In the genomic region with DNA sequence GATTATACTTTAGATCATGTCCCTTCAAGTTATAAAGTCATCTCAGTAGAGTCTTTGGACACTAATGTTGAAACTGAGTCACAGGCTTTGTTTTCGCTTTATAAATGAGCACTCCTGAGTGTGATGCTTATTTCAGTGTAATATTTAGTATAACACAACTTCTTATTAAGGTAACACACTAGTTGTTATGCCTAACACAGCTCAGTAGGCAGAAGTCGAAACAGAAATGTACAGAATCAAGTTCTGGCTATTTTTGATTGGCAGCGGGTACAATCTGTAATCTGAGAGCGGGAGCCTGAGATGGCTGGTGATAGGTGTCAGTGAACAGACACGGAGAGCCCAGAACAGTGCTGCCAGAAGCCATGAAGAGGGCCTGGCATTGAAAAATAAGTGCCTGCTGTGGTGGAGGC, we compare ENCODE assay signal across 16 cellular contexts. TPM values are rescaled to one million over a fixed set of nuclear protein-coding genes. Genes with fewer than 3 reads are reported as not detected.
A peak's percentile ranks its signal among the peaks of the same experiment; 100 is the strongest.
DNase-seq lines count a peak whose midpoint lies in the region; ATAC-seq and TF ChIP-seq lines count a peak whose summit lies in the region.
"Had no signal": no experiment of that assay in that cellular context is flagged by ENCODE, and none has a peak within 500 bp of the region (broad histone marks: within the 10 kb centered on the region; RNA-seq: fewer than 3 reads in every experiment).

No MANE protein-coding gene starts in this region.

- peak overlapping the region; percentile 50 for H3K27ac ChIP-seq in CD4-positive, alpha-beta memory T cell (ENCODE audit: low read depth, low read length)
- H3K27ac ChIP-seq in OCI-LY3 (ENCODE audit: low read length): no peak overlapping the region
- no peak overlapping the region for H3K27ac ChIP-seq in upper lobe of right lung
- H3K27ac ChIP-seq: C4-2B, HL-60, right lobe of liver had no signal

- peak; percentile 62 for ATAC-seq in GM18520 (IDR thresholded peaks at IDR 0.05; ENCODE audit: unreplicated experiment)
- peak; percentile 46 for ATAC-seq in effector memory CD8-positive, alpha-beta T cell (replicated peaks)
- no peak for ATAC-seq in upper lobe of right lung
- ATAC-seq: left lobe of liver, right lobe of liver had no signal

- peaks cover 97% of the 10 kb centered on the region for H3K4me1 ChIP-seq in CD4-positive, alpha-beta memory T cell (ENCODE audit: insufficient read depth, low read length)
- H3K4me1 ChIP-seq in OCI-LY3 (ENCODE audit: low read length) (peaks cover 63% of the 10 kb centered on the region), upper lobe of right lung (peaks cover 35% of the 10 kb centered on the region)

- no peak overlapping the region for H3K9ac ChIP-seq in OCI-LY3 (ENCODE audit: low read length)

- H3K9me3 Mint-ChIP-seq in CD4-positive, alpha-beta memory T cell: no peaks in the 10 kb centered on the region
- H3K9me3 Mint-ChIP-seq in effector memory CD8-positive, alpha-beta T cell: no peaks in the 10 kb centered on the region
- H3K9me3 Mint-ChIP-seq: naive B cell had no signal

- peaks cover 15% of the 10 kb centered on the region; the same call in 1 of the 2 replicates for H4K20me1 ChIP-seq in OCI-LY3 (ENCODE audit: insufficient read depth, low read length)

- H3K27me3 Mint-ChIP-seq in CD4-positive, alpha-beta memory T cell: no peaks in the 10 kb centered on the region
- H3K27me3 Mint-ChIP-seq in effector memory CD8-positive, alpha-beta T cell: no peaks in the 10 kb centered on the region
- H3K27me3 Mint-ChIP-seq: naive B cell had no signal

- no peaks in the 10 kb centered on the region for H3K9me3 ChIP-seq in CD4-positive, alpha-beta memory T cell (ENCODE audit: control insufficient read depth in 1 of 2, low read length in 2 of 2)
- H3K9me3 ChIP-seq in OCI-LY3 (ENCODE audit: insufficient read depth, low read length): no peaks in the 10 kb centered on the region
- H3K9me3 ChIP-seq in upper lobe of right lung: no peaks in the 10 kb centered on the region
- H3K9me3 ChIP-seq: heart right ventricle, right lobe of liver had no signal

- H3K27me3 ChIP-seq in CD4-positive, alpha-beta memory T cell (ENCODE audit: insufficient read depth, low read length): no peaks in the 10 kb centered on the region
- no peaks in the 10 kb centered on the region for H3K27me3 ChIP-seq in OCI-LY3 (ENCODE audit: low read depth, low read length)
- H3K27me3 ChIP-seq in upper lobe of right lung: no peaks in the 10 kb centered on the region
- H3K27me3 ChIP-seq: heart right ventricle, right lobe of liver had no signal

- peaks cover 80 to 94% (median 87%) of the 10 kb centered on the region in 4 donors for H3K4me1 Mint-ChIP-seq in CD4-positive, alpha-beta memory T cell
- peaks cover 80 to 89% of the 10 kb centered on the region in 2 donors for H3K4me1 Mint-ChIP-seq in effector memory CD8-positive, alpha-beta T cell (ENCODE audit: low read depth in 2 of 2)

- peak overlapping the region; percentile 39 to 40 for H3K4me3 ChIP-seq in CD4-positive, alpha-beta memory T cell (ENCODE audit: low read length in 2 of 2)
- peak overlapping the region; percentile 21; the same call in 1 of the 2 replicates for H3K4me3 ChIP-seq in OCI-LY3 (ENCODE audit: low read length)
- H3K4me3 ChIP-seq in upper lobe of right lung: no peak overlapping the region
- H3K4me3 ChIP-seq: right lobe of liver had no signal

- H3K79me2 ChIP-seq in OCI-LY3 (ENCODE audit: low read length): peaks cover 63% of the 10 kb centered on the region

- peak overlapping the region; percentile 66 to 90 (median 82) for H3K4me3 Mint-ChIP-seq in CD4-positive, alpha-beta memory T cell
- H3K4me3 Mint-ChIP-seq in effector memory CD8-positive, alpha-beta T cell: peak overlapping the region; percentile 88 to 95

- peak overlapping the region; percentile 69 to 92 (median 86) for H3K27ac Mint-ChIP-seq in CD4-positive, alpha-beta memory T cell
- peak overlapping the region; percentile 80 to 91 for H3K27ac Mint-ChIP-seq in effector memory CD8-positive, alpha-beta T cell

- TF ChIP-seq CTCF in OCI-LY3 (IDR thresholded peaks at IDR 0.05; ENCODE audit: low read depth, low read length): no peak
- no peak for TF ChIP-seq CTCF in upper lobe of right lung (IDR thresholded peaks at IDR 0.05)
- TF ChIP-seq CTCF in GM10248 (IDR thresholded peaks at IDR 0.05; ENCODE audit: control extremely low read depth, extremely low read depth, low read depth, missing control alignments): no peak

- peak overlapping the region; percentile 56 for H3K4me2 ChIP-seq in OCI-LY3 (ENCODE audit: low read length)

- no peaks in the 10 kb centered on the region for H3K36me3 ChIP-seq in CD4-positive, alpha-beta memory T cell (ENCODE audit: insufficient read depth, low read length)
- H3K36me3 ChIP-seq in OCI-LY3 (replicated peaks; ENCODE audit: low read depth, low read length) (no peaks in the 10 kb centered on the region), upper lobe of right lung (no peaks in the 10 kb centered on the region)
- H3K36me3 ChIP-seq: heart right ventricle, right lobe of liver had no signal

- no peak for DNase-seq in CD4-positive, alpha-beta memory T cell
- DNase-seq in effector memory CD8-positive, alpha-beta T cell: no peak
- no peak for DNase-seq in upper lobe of right lung
- DNase-seq in amygdala (lab: John Stamatoyannopoulos, UW): no peak
- DNase-seq in GM10248 (ENCODE audit: extremely low spot score): no peak
- no peak for DNase-seq in HT-29 (ENCODE audit: low spot score)
- DNase-seq: erythroblast, GDM1, heart right ventricle, naive B cell, right lobe of liver had no signal

- CTCF ChIA-PET in CD4-positive, alpha-beta memory T cell (lab: Charles Lee; ENCODE audit: partially characterized antibody): interaction anchor here (0.8 to 3.9 kb wide), 9 partner anchors 9 to 224 kb away, joined by 3 to 30 read pairs (median 5); no protein-coding TSS in a partner anchor
- CTCF ChIA-PET in GM10248 (lab: Yijun Ruan, JAX): interaction anchor here (1.0 to 2.3 kb wide), 4 partner anchors 9 to 218 kb away, joined by 3 to 9 read pairs (median 6); no protein-coding TSS in a partner anchor

- H2AFZ ChIP-seq in OCI-LY3 (ENCODE audit: low read depth, low read length): no peak overlapping the region

- intact Hi-C loops in CD4-positive, alpha-beta memory T cell (cut with micrococcal nuclease): loop anchor here (1.0 kb wide), 2 partner anchors 10 to 15 kb away; no protein-coding TSS in a partner anchor
- intact Hi-C loops in upper lobe of right lung (cut with DNase I): no loop called here

- peaks cover 4 to 11% of the 10 kb centered on the region in 2 donors for H3K36me3 Mint-ChIP-seq in CD4-positive, alpha-beta memory T cell
- H3K36me3 Mint-ChIP-seq in effector memory CD8-positive, alpha-beta T cell (ENCODE audit: insufficient read depth): peaks cover 50% of the 10 kb centered on the region
- H3K36me3 Mint-ChIP-seq: naive B cell had no signal

- POLR2A ChIA-PET in CD4-positive, alpha-beta memory T cell (lab: Charles Lee; ENCODE audit: partially characterized antibody): interaction anchor here (1.1 to 5.4 kb wide), 15 partner anchors 9 to 228 kb away, joined by 3 to 88 read pairs (median 5); a partner anchor contains a TSS
- POLR2A ChIA-PET in GM10248 (lab: Yijun Ruan, JAX): no interaction called here

RNA-seq across cellular contexts. Expression of a gene that starts 11.4 kb away (rescaled TPM):
- 100 to 1,000 TPM; 154 to 161 TPM for total RNA-seq in CD4-positive, alpha-beta memory T cell
- polyA plus RNA-seq in CD4-positive, alpha-beta memory T cell: 10 to 100 TPM in 1 of 2 donors, 1 to 10 TPM in 1; 5.4 to 12.1 TPM
- 48.9 TPM for total RNA-seq in upper lobe of right lung
- 7.6 and 9.3 TPM in 2 replicates for total RNA-seq in HT-29 (2014; rRNA removed; shearing (Covaris generic))
